In the genomic region with DNA sequence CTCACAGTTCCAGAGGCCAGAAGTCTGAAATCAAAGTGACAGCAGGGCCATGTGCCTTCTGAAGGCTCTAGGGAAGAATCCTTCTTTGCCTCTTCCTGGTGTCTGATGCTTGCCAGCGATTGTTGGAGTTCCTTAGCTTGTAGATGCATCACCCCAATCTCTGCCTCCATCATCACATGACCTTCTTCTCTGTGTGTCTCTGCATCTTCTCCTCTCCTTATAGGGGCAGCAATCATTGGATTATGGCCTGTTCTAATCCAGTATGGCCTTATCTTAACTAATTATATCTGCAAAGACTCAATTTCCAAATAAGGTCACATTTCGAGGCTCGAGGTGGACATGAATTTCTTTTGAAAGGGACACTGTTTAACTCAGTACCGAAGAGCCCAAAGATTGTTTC, we compare ENCODE assay signal across 3 cellular contexts.
"Had no signal": no experiment of that assay in that cellular context is flagged by ENCODE, and none has a peak within 500 bp of the region (broad histone marks: within the 10 kb centered on the region; RNA-seq: fewer than 3 reads in every experiment).

No MANE protein-coding gene starts in this region.

- ATAC-seq: GM12878 had no signal

- DNase-seq: GDM1, GF-D8 had no signal
